ENCODE assay signal across 11 cellular contexts in the genomic region with DNA sequence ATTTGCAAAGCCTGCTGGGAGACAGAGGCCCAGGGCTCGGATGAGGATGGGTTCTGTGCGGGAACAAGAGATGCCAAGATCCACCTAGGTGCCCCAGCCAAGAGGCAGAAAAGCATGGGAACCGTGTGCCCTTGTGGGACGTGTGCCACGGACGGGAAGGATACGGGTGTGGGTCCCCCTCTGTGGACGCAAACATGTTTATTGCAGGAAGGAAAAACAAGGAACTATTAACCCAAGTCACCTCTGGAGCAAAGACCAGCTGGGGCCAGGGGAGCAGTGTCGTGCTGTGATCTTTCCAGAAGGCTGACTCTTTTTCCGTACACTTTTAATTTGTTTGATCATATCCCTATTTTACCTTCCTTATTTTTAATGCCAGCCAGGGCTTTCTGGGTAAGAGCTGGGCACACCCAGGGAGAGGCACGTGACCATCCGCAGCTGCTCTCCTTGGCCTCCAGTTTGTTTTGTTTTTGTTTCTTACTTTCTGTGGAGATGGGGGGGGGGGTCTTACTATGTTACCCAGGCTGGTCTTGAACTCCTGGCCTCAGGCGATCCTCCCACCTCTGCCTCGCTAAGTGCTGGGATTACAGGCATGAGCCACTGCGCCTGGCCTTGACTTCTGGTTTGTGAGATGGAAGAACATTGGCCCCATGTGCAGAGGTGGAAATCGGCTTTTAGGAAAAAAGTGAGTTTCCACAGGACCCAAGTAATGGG. TPM values are rescaled to one million over a fixed set of nuclear protein-coding genes. Genes with fewer than 3 reads are reported as not detected.
DNase-seq lines count a peak whose midpoint lies in the region; ATAC-seq and TF ChIP-seq lines count a peak whose summit lies in the region.
"Had no signal": no experiment of that assay in that cellular context is flagged by ENCODE, and none has a peak within 500 bp of the region (broad histone marks: within the 10 kb centered on the region; RNA-seq: fewer than 3 reads in every experiment).

No MANE protein-coding gene starts in this region.

- H3K36me3 ChIP-seq in ovary = no peaks in the 10 kb centered on the region

- TF ChIP-seq POLR2A in ovary (IDR thresholded peaks at IDR 0.05) = no peak

- H3K27me3 ChIP-seq in right cardiac atrium (ENCODE audit: control insufficient read depth, insufficient read depth) (no peaks in the 10 kb centered on the region), ovary (no peaks in the 10 kb centered on the region)

- no peaks in the 10 kb centered on the region for H3K9me3 ChIP-seq in right cardiac atrium (ENCODE audit: control insufficient read depth, low read length)
- H3K9me3 ChIP-seq in ovary = no peaks in the 10 kb centered on the region

- no peak for ATAC-seq in stimulated activated naive CD8-positive, alpha-beta T cell treated with anti-CD3 and anti-CD28 coated beads, Interleukin-15, amount 100 ng/mL, for 72 hours
- no peak for ATAC-seq in stimulated activated naive CD8-positive, alpha-beta T cell treated with anti-CD3 and anti-CD28 coated beads, Interleukin-15, Interleukin-2, amounts not matched to agents 100 U/mL and 50 U/mL, for 24 hours
- ATAC-seq in right cardiac atrium (no peak), GM18870 (IDR thresholded peaks at IDR 0.05; ENCODE audit: unreplicated experiment) (no peak)

- H3K4me1 Mint-ChIP-seq in stimulated activated naive CD8-positive, alpha-beta T cell treated with anti-CD3 and anti-CD28 coated beads, Interleukin-15, amount 100 ng/mL, for 72 hours = no peaks in the 10 kb centered on the region

- WGBS in right cardiac atrium = 58% methylated on average over 16 of the region's 16 CpGs
- 25 to 52% (median 43%) methylated on average over 16 of the region's 16 CpGs for WGBS in ovary, 3 donors

- no peak for TF ChIP-seq CTCF in ovary (IDR thresholded peaks at IDR 0.05)

- no peak for TF ChIP-seq EP300 in ovary (IDR thresholded peaks at IDR 0.05)

- H3K4me1 ChIP-seq in right cardiac atrium (ENCODE audit: control insufficient read depth, insufficient read depth, low read length) (peaks cover 16% of the 10 kb centered on the region), ovary (ENCODE audit: insufficient read depth) (peaks cover 44% of the 10 kb centered on the region)

- no peaks in the 10 kb centered on the region for H3K9me3 Mint-ChIP-seq in stimulated activated naive CD8-positive, alpha-beta T cell treated with anti-CD3 and anti-CD28 coated beads, Interleukin-15, amount 100 ng/mL, for 72 hours
- H3K9me3 Mint-ChIP-seq: activated naive CD8-positive, alpha-beta T cell treated with anti-CD3 and anti-CD28 coated beads, Interleukin-2, amount 10 ng/mL, durations not matched to agents 7 days and 5 days had no signal

- H3K27ac ChIP-seq in right cardiac atrium (ENCODE audit: low read length) (peak overlapping the region; percentile 29), ovary (peak overlapping the region; percentile 75 to 76)

- DNase-seq in stimulated activated naive CD8-positive, alpha-beta T cell treated with anti-CD3 and anti-CD28 coated beads, Interleukin-15, amount 100 ng/mL, for 72 hours = no peak
- DNase-seq in stimulated activated naive CD8-positive, alpha-beta T cell treated with anti-CD3 and anti-CD28 coated beads, Interleukin-15, Interleukin-2, amounts not matched to agents 100 U/mL and 50 U/mL, for 24 hours = no peak
- DNase-seq in right cardiac atrium (peak in 2 of 3 donors; percentile 28 to 54), ovary (peak in 2 of 5 donors; percentile 46 to 75), SIG-M5 (lab: John Stamatoyannopoulos, UW) (no peak), DMS153 treated with DMSO at 0.1 percent for 48 hours (lab: John Stamatoyannopoulos, UW; ENCODE audit: unreplicated experiment) (no peak), NCI-H2029 treated with DMSO at 0.1 percent for 48 hours (lab: John Stamatoyannopoulos, UW) (no peak)
- DNase-seq: activated naive CD8-positive, alpha-beta T cell treated with anti-CD3 and anti-CD28 coated beads, Interleukin-2, amount 10 ng/mL, durations not matched to agents 7 days and 5 days; DMS53; NCI-H1048 had no signal

- H3K27me3 Mint-ChIP-seq in stimulated activated naive CD8-positive, alpha-beta T cell treated with anti-CD3 and anti-CD28 coated beads, Interleukin-15, amount 100 ng/mL, for 72 hours = no peaks in the 10 kb centered on the region
- H3K27me3 Mint-ChIP-seq: activated naive CD8-positive, alpha-beta T cell treated with anti-CD3 and anti-CD28 coated beads, Interleukin-2, amount 10 ng/mL, durations not matched to agents 7 days and 5 days had no signal

- no peak overlapping the region for H3K4me3 Mint-ChIP-seq in stimulated activated naive CD8-positive, alpha-beta T cell treated with anti-CD3 and anti-CD28 coated beads, Interleukin-15, amount 100 ng/mL, for 72 hours
- H3K4me3 Mint-ChIP-seq: activated naive CD8-positive, alpha-beta T cell treated with anti-CD3 and anti-CD28 coated beads, Interleukin-2, amount 10 ng/mL, durations not matched to agents 7 days and 5 days had no signal

- H3K27ac Mint-ChIP-seq in stimulated activated naive CD8-positive, alpha-beta T cell treated with anti-CD3 and anti-CD28 coated beads, Interleukin-15, amount 100 ng/mL, for 72 hours = peak overlapping the region; percentile 40 to 55
- H3K27ac Mint-ChIP-seq: activated naive CD8-positive, alpha-beta T cell treated with anti-CD3 and anti-CD28 coated beads, Interleukin-2, amount 10 ng/mL, durations not matched to agents 7 days and 5 days had no signal

- intact Hi-C loops in right cardiac atrium (cut with DNase I) (no loop called here), ovary (cut with DNase I) (no loop called here)

- no peak overlapping the region for H3K4me3 ChIP-seq in right cardiac atrium (ENCODE audit: low read length)
- H3K4me3 ChIP-seq in ovary = no peak overlapping the region

RNA-seq across cellular contexts. Expression of a gene that starts 20.7 kb away (rescaled TPM):
- total RNA-seq in right cardiac atrium (10 to 100 TPM; 15.7 to 22.9 (median 20.0) TPM), ovary (100 to 1,000 TPM in 3 of 7 donors, 10 to 100 TPM in 4; 20.8 to 155 (median 81.7) TPM)
- polyA plus RNA-seq in right cardiac atrium (17.0 TPM), ovary (1,000 to 10,000 TPM in 1 of 2 donors, 10 to 100 TPM in 1; 59.4 to 1,262 TPM)

Comparison
In these comparisons a context has a peak if more than half of its experiments do, and no peak if none do; other contexts are left out.
1. DNase-seq: peak in right cardiac atrium (2 of 3); none in stimulated activated naive CD8-positive, alpha-beta T cell treated with anti-CD3 and anti-CD28 coated beads, Interleukin-15, amount 100 ng/mL, for 72 hours (0 of 2), stimulated activated naive CD8-positive, alpha-beta T cell treated with anti-CD3 and anti-CD28 coated beads, Interleukin-15, Interleukin-2, amounts not matched to agents 100 U/mL and 50 U/mL, for 24 hours (single experiment), SIG-M5 (single experiment), DMS153 treated with DMSO at 0.1 percent for 48 hours (single experiment) and NCI-H2029 treated with DMSO at 0.1 percent for 48 hours (single experiment).